In the genomic region with DNA sequence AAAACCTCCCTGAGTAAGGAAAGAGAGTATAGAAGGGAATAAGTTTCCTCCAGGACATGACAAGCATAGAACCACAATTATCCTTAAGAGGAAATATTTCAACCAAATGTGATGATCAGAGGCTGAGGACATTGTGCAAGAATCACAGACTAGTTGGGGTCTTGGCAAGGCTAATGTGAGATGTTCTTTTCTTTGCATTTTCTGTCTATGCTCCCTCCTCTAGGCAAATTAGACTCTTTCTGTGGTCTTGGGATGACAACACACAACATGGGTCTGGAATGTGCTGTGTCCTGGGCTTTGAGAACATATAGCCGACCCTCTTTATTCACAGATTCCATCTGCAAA, we compare ENCODE assay signal across 27 cellular contexts. TPM values are rescaled to one million over a fixed set of nuclear protein-coding genes. Genes with fewer than 3 reads are reported as not detected.
"Had no signal": no experiment of that assay in that cellular context is flagged by ENCODE, and none has a peak within 500 bp of the region (broad histone marks: within the 10 kb centered on the region; RNA-seq: fewer than 3 reads in every experiment).

No MANE protein-coding gene starts in this region.

- H3K27me3 Mint-ChIP-seq: stimulated activated naive CD8-positive, alpha-beta T cell treated with anti-CD3 and anti-CD28 coated beads, Interleukin-15, amount 100 ng/mL, for 72 hours had no signal

- H3K4me3 Mint-ChIP-seq: immature natural killer cell; mesothelial cell of epicardium; naive B cell; natural killer cell; nephron progenitor cell; stimulated activated memory B cell treated with anti-CD40 and anti-IgM and Interleukin-4, amounts not matched to agents 10 μg/mL and 1 μg/mL and 100 μg/mL, for 72 hours; stimulated activated naive CD8-positive, alpha-beta T cell treated with anti-CD3 and anti-CD28 coated beads, Interleukin-15, amount 100 ng/mL, for 72 hours; type B pancreatic cell had no signal

- H3K27me3 ChIP-seq: left lung, ovary, right atrium auricular region, right lobe of liver, uterus had no signal

- H3K27ac Mint-ChIP-seq: mesothelial cell of epicardium; naive B cell; natural killer cell; nephron progenitor cell; progenitor cell of endocrine pancreas; stimulated activated memory B cell treated with anti-CD40 and anti-IgM and Interleukin-4, amounts not matched to agents 10 μg/mL and 1 μg/mL and 100 μg/mL, for 72 hours; stimulated activated naive CD8-positive, alpha-beta T cell treated with anti-CD3 and anti-CD28 coated beads, Interleukin-15, amount 100 ng/mL, for 72 hours; type B pancreatic cell had no signal

- DNase-seq: immature natural killer cell; kidney; left colon; left lung; lower lobe of right lung; mammary epithelial cell; mesenchymal stem cell; naive B cell; natural killer cell; ovary; right lobe of liver; stimulated activated CD4-positive, alpha-beta T cell treated with anti-CD3 and anti-CD28 coated beads, Interleukin-1b, Interleukin-23, amount 100 ng/mL, for 48 hours; stimulated activated CD4-positive, alpha-beta T cell treated with anti-CD3 and anti-CD28 coated beads, Interleukin-2, amount 100 ng/mL, for 48 hours; stimulated activated CD4-positive, alpha-beta T cell treated with anti-CD3 and anti-CD28 coated beads, Interleukin-4, amount 100 ng/mL, for 4 hours; stimulated activated CD8-positive, alpha-beta memory T cell treated with anti-CD3 and anti-CD28 coated beads, Interleukin-4, amount 100 ng/mL, for 48 hours; stimulated activated naive CD4-positive, alpha-beta T cell treated with Interleukin-2 at 50 U/mL for 16 hours; stimulated activated naive CD8-positive, alpha-beta T cell treated with anti-CD3 and anti-CD28 coated beads, Interleukin-15, amount 100 ng/mL, for 72 hours; substantia nigra; uterus had no signal

- H3K4me2 ChIP-seq: smooth muscle cell had no signal

- H3K36me3 Mint-ChIP-seq: immature natural killer cell; mesothelial cell of epicardium; natural killer cell; stimulated activated memory B cell treated with anti-CD40 and anti-IgM and Interleukin-4, amounts not matched to agents 10 μg/mL and 1 μg/mL and 100 μg/mL, for 72 hours; type B pancreatic cell had no signal

- H3K27ac ChIP-seq: left lung, lower lobe of right lung, ovary, right atrium auricular region, right lobe of liver, tibial nerve, uterus had no signal

- H3K4me1 ChIP-seq: right atrium auricular region, right lobe of liver, tibial nerve, uterus had no signal

- H3K4me3 ChIP-seq: left lung, lower lobe of right lung, ovary, right atrium auricular region, right lobe of liver, smooth muscle cell, tibial nerve, uterus had no signal

- ATAC-seq: left colon; right lobe of liver; stimulated activated memory B cell treated with anti-CD40 and anti-IgM and Interleukin-4, amounts not matched to agents 10 μg/mL and 1 μg/mL and 100 μg/mL, for 72 hours; stimulated activated naive CD8-positive, alpha-beta T cell treated with anti-CD3 and anti-CD28 coated beads, Interleukin-15, amount 100 ng/mL, for 72 hours had no signal

- H3K4me1 Mint-ChIP-seq: mesothelial cell of epicardium; naive B cell; stimulated activated memory B cell treated with anti-CD40 and anti-IgM and Interleukin-4, amounts not matched to agents 10 μg/mL and 1 μg/mL and 100 μg/mL, for 72 hours had no signal

- H3K9me3 ChIP-seq: left lung, lower lobe of right lung, ovary, right lobe of liver, tibial nerve, uterus had no signal

- H3K9me3 Mint-ChIP-seq: natural killer cell had no signal

- H3K36me3 ChIP-seq: left lung, lower lobe of right lung, ovary, right atrium auricular region, right lobe of liver, tibial nerve, uterus had no signal

RNA-seq across cellular contexts. Expression of a gene that starts 32.0 kb away (rescaled TPM):
- total RNA-seq: progenitor cell of endocrine pancreas had no signal
